1 cellular context compared by ENCODE assay signal in genomic region chr15:78460737-78461136, GRCh38.
TF ChIP-seq lines count a peak whose summit lies in the region.

No MANE protein-coding gene starts in this region.

TF ChIP-seq in HepG2, 621 proteins besides CTCF, POLR2A, EP300 and RAD21:
- no peak for TF ChIP-seq NFE2L2 (IDR thresholded peaks at IDR 0.05; ENCODE audit: low read length)
- no peak for TF ChIP-seq CBX2 (IDR thresholded peaks at IDR 0.05; ENCODE audit: low read depth, low read length)
- TF ChIP-seq CBX2 (CRISPR knock-in tag; IDR thresholded peaks at IDR 0.05; ENCODE audit: low read depth): no peak
- no peak for TF ChIP-seq ZNF674 (CRISPR knock-in tag; IDR thresholded peaks at IDR 0.05; ENCODE audit: low read depth)
- no peak for TF ChIP-seq ZNF274 (CRISPR knock-in tag; IDR thresholded peaks at IDR 0.05)
- TF ChIP-seq IRF2 (CRISPR knock-in tag; IDR thresholded peaks at IDR 0.05): no peak
- no peak for TF ChIP-seq ZSCAN30 (CRISPR knock-in tag; IDR thresholded peaks at IDR 0.05)
- no peak for TF ChIP-seq ZNF800 (CRISPR knock-in tag; IDR thresholded peaks at IDR 0.05)
- no peak for TF ChIP-seq FIP1L1 (IDR thresholded peaks at IDR 0.05; ENCODE audit: borderline replicate concordance, insufficient read depth, low read depth, low read length)
- no peak for TF ChIP-seq DMTF1 (CRISPR knock-in tag; IDR thresholded peaks at IDR 0.05)
- no peak for TF ChIP-seq SETDB1 (CRISPR knock-in tag; IDR thresholded peaks at IDR 0.05; ENCODE audit: borderline replicate concordance)
